ENCODE assay signal across 1 cellular context in genomic region chr7:141013345-141013715, GRCh38.
TF ChIP-seq lines count a peak whose summit lies in the region.

No MANE protein-coding gene starts in this region.

TF ChIP-seq in endothelial cell of umbilical vein, 7 proteins besides CTCF, POLR2A, EP300 and RAD21 (continued from another document):
- TF ChIP-seq FOS (IDR thresholded peaks at IDR 0.05; ENCODE audit: borderline replicate concordance, insufficient read depth, low read length), result no peak
